ENCODE assay signal across 8 cellular contexts in genomic region chr14:56004807-56005579, GRCh38.
DNase-seq lines count a peak whose midpoint lies in the region; ATAC-seq, FAIRE-seq and TF ChIP-seq lines count a peak whose summit lies in the region.

No MANE protein-coding gene starts in this region.

- H2BK15ac ChIP-seq in H1 (ENCODE audit: low read length), result no peak overlapping the region

- CTCF ChIA-PET in H1 (lab: Charles Lee; ENCODE audit: partially characterized antibody), result interaction anchor here (0.8 to 1.4 kb wide), 2 partner anchors 18 to 111 kb away, joined by 3 to 5 read pairs; no protein-coding TSS in a partner anchor
- CTCF ChIA-PET in naive thymus-derived CD4-positive, alpha-beta T cell (lab: Charles Lee), result no interaction called here

- peaks cover 46 to 82% (median 52%) of the 10 kb centered on the region in 5 donors for H3K27me3 Mint-ChIP-seq in naive thymus-derived CD4-positive, alpha-beta T cell

- no peaks in the 10 kb centered on the region for H4K20me1 ChIP-seq in H1 (replicated peaks in 1 of 2; ENCODE audit: control insufficient read depth in 1 of 2, insufficient read depth in 2 of 2, low read length in 2 of 2)

- H2BK120ac ChIP-seq in H1 (replicated peaks; ENCODE audit: low read depth, low read length), result no peak overlapping the region

- H3K23me2 ChIP-seq in H1 (ENCODE audit: low read depth, low read length), result no peaks in the 10 kb centered on the region

- H3K36me3 ChIP-seq in H1 (ENCODE audit: control insufficient read depth in 2 of 4, insufficient read depth in 4 of 4, low read length in 3 of 4), result 0 out of 8 replicates have a peak, but pooled peaks cover 0 to 3% (median 0%) of the 10 kb centered on the region in 4 experiments
- no peaks in the 10 kb centered on the region for H3K36me3 ChIP-seq in naive thymus-derived CD4-positive, alpha-beta T cell (ENCODE audit: control insufficient read depth in 2 of 3, insufficient read depth in 3 of 3, low read length in 3 of 3)

- no peak overlapping the region for H4K91ac ChIP-seq in H1 (replicated peaks; ENCODE audit: insufficient read length, low read length)

- no peak overlapping the region for H4K5ac ChIP-seq in H1 (ENCODE audit: insufficient read length, low read depth, low read length)

- H3K79me1 ChIP-seq in H1 (ENCODE audit: low read depth, low read length), result no peaks in the 10 kb centered on the region

- H2BK5ac ChIP-seq in H1 (ENCODE audit: low read depth, low read length), result peak overlapping the region; percentile 52; the same call in 1 of the 2 replicates

- peaks cover 4 to 11% (median 9%) of the 10 kb centered on the region in 4 experiments for H3K4me1 ChIP-seq in H1 (replicated peaks in 1 of 4; ENCODE audit: control insufficient read depth in 3 of 4, insufficient read depth in 4 of 4, low read length in 3 of 4)
- peaks cover 26% of the 10 kb centered on the region in 2 donors for H3K4me1 ChIP-seq in naive thymus-derived CD4-positive, alpha-beta T cell (ENCODE audit: control insufficient read depth in 2 of 2, insufficient read depth in 2 of 2, low read length in 2 of 2)

- peak overlapping the region; percentile 19 to 77 (median 58) for H3K4me3 Mint-ChIP-seq in naive thymus-derived CD4-positive, alpha-beta T cell

- no peak overlapping the region for H3K56ac ChIP-seq in H1 (replicated peaks; ENCODE audit: insufficient read length, low read depth, low read length)

- TF ChIP-seq CTCF in H1 (IDR thresholded peaks at IDR 0.05; ENCODE audit: control extremely low read depth in 1 of 3, insufficient read depth in 1 of 3, low read depth in 1 of 3, low read length in 3 of 3), result no peak

- H2AFZ ChIP-seq in H1 (ENCODE audit: low read length), result peak overlapping the region; percentile 45

- H3K27ac Mint-ChIP-seq in naive thymus-derived CD4-positive, alpha-beta T cell, result peak overlapping the region in 2 of 9 donors; percentile 58 to 63

- H3K9me3 Mint-ChIP-seq in naive thymus-derived CD4-positive, alpha-beta T cell, result peaks cover 0 to 38% (median 12%) of the 10 kb centered on the region in 11 donors

- H3K18ac ChIP-seq in H1 (ENCODE audit: extremely low read depth, low read length), result no peak overlapping the region

- no peak overlapping the region for H3K23ac ChIP-seq in H1 (ENCODE audit: insufficient read length)

- peak overlapping the region; percentile 22 to 50; a peak in 2 of 4 replicates for H3K4me2 ChIP-seq in H1 (ENCODE audit: insufficient read depth in 1 of 2, low read depth in 2 of 2, low read length in 2 of 2)

- intact Hi-C loops in naive thymus-derived CD4-positive, alpha-beta T cell (cut with micrococcal nuclease), result loop anchor here in 1 of 2 donors (5.0 to 10.0 kb wide), 2 partner anchors 170 to 198 kb away; no protein-coding TSS in a partner anchor

- H3K4me3 ChIP-seq in H1 (ENCODE audit: extremely low read depth in 1 of 4, insufficient read depth in 2 of 4, low read depth in 3 of 4, low read length in 4 of 4), result peak overlapping the region in 1 of 4 experiments; percentile 3; a peak in 2 of 8 replicates
- no peak overlapping the region for H3K4me3 ChIP-seq in naive thymus-derived CD4-positive, alpha-beta T cell (ENCODE audit: low read length)

- ATAC-seq in HG03095 (IDR thresholded peaks at IDR 0.05; ENCODE audit: unreplicated experiment), result peak; percentile 83
- peak; percentile 84 for ATAC-seq in SK-N-SH treated with all-trans-retinoic acid at 6 μM for 48 hours
- ATAC-seq in naive thymus-derived CD4-positive, alpha-beta T cell, result peak; percentile 43

- H3K9ac ChIP-seq in H1 (replicated peaks in 1 of 4; ENCODE audit: extremely low read depth in 1 of 4, low read depth in 3 of 4, low read length in 3 of 4), result peak overlapping the region in 1 of 4 experiments; percentile 6; a peak in 1 of 7 replicates

- peaks cover 26 to 45% (median 32%) of the 10 kb centered on the region in 7 donors for H3K4me1 Mint-ChIP-seq in naive thymus-derived CD4-positive, alpha-beta T cell

- no peak overlapping the region for H2BK20ac ChIP-seq in H1 (ENCODE audit: low read length)

- no peaks in the 10 kb centered on the region; a peak in 1 of 7 replicates for H3K27me3 ChIP-seq in H1 (replicated peaks in 1 of 4; ENCODE audit: control insufficient read depth in 3 of 4, extremely low read depth in 1 of 4, insufficient read depth in 3 of 4, low read length in 3 of 4)
- H3K27me3 ChIP-seq in naive thymus-derived CD4-positive, alpha-beta T cell (ENCODE audit: control insufficient read depth in 2 of 2, insufficient read depth in 2 of 2, low read length in 2 of 2), result peaks cover 0 to 17% of the 10 kb centered on the region in 2 donors

- POLR2A ChIA-PET in H1 (lab: Charles Lee; ENCODE audit: partially characterized antibody), result no interaction called here
- POLR2A ChIA-PET in naive thymus-derived CD4-positive, alpha-beta T cell (lab: Charles Lee), result interaction anchor here (0.7 kb wide), 1 partner anchor 107 kb away, joined by 3 read pairs; no protein-coding TSS in a partner anchor

- peaks cover 4 to 5% of the 10 kb centered on the region in 2 experiments; a peak in 2 of 4 replicates for H3K9me3 ChIP-seq in H1 (ENCODE audit: insufficient read depth in 2 of 2, low read depth in 1 of 2, low read length in 1 of 2)
- H3K9me3 ChIP-seq in naive thymus-derived CD4-positive, alpha-beta T cell (ENCODE audit: control insufficient read depth in 2 of 3, low read length in 3 of 3), result peaks cover 0 to 9% (median 8%) of the 10 kb centered on the region in 3 experiments

- H2BK12ac ChIP-seq in H1 (ENCODE audit: low read depth, low read length), result peak overlapping the region; percentile 81; the same call in 1 of the 2 replicates

- TF ChIP-seq POLR2A in H1 (IDR thresholded peaks at IDR 0.05; ENCODE audit: control extremely low read depth in 1 of 2, low read depth in 2 of 2, low read length in 2 of 2), result no peak

- WGBS in H1 (ENCODE audit: extremely low coverage in 1 of 2, insufficient coverage in 1 of 2, insufficient read length in 1 of 2, insufficient replicate concordance in 2 of 2, low coverage in 1 of 2, low lambda C conversion rate in 2 of 2, missing lambda C conversion rate in 1 of 2), 2 experiments, result 47% methylated on average over 19 of the region's 19 CpGs; no CpG with 5 or more reads in 1 of the 2 experiments

- peak in 1 of 2 experiments; percentile 77; a peak in 1 of 3 replicates for TF ChIP-seq EP300 in H1 (IDR thresholded peaks at IDR 0.05; ENCODE audit: borderline replicate concordance in 1 of 2, low read depth in 2 of 2, low read length in 2 of 2)

- H2AK5ac ChIP-seq in H1 (ENCODE audit: low read depth, low read length), result no peak overlapping the region

- DNase-seq in stimulated activated CD4-positive, alpha-beta T cell treated with anti-CD3 and anti-CD28 coated beads, Interleukin-1b, Interleukin-23, amount 100 ng/mL, for 48 hours, result peak; percentile 20
- no peak for DNase-seq in stimulated activated CD4-positive, alpha-beta T cell treated with anti-CD3 and anti-CD28 coated beads, Interleukin-2, amount 100 ng/mL, for 48 hours
- DNase-seq in H1 (ENCODE audit: low read depth in 1 of 2, low spot score in 2 of 2) (peak in 1 of 2 experiments; percentile 25), NCI-H1694 treated with DMSO at 0.1 percent for 48 hours (lab: John Stamatoyannopoulos, UW) (no peak), SKM-1 (lab: John Stamatoyannopoulos, UW; ENCODE audit: unreplicated experiment) (no peak)
- peak in 7 of 9 donors; percentile 24 to 64 (median 41) for DNase-seq in naive thymus-derived CD4-positive, alpha-beta T cell

- no peak for FAIRE-seq in H1 (lab: Jason Lieb, UNC)

- H4K8ac ChIP-seq in H1 (ENCODE audit: extremely low read depth, insufficient read depth, low read length), result no peak overlapping the region

- peaks cover 0 to 6% (median 3%) of the 10 kb centered on the region in 5 donors for H3K36me3 Mint-ChIP-seq in naive thymus-derived CD4-positive, alpha-beta T cell

- H3K4ac ChIP-seq in H1 (replicated peaks; ENCODE audit: insufficient read length, low read depth, low read length), result no peak overlapping the region

- H3K14ac ChIP-seq in H1 (ENCODE audit: insufficient read length), result no peak overlapping the region

- no peak overlapping the region for H3K27ac ChIP-seq in H1 (ENCODE audit: low read depth, low read length)
- H3K27ac ChIP-seq in naive thymus-derived CD4-positive, alpha-beta T cell (ENCODE audit: low read depth, low read length), result no peak overlapping the region

- H3K79me2 ChIP-seq in H1 (ENCODE audit: control insufficient read depth in 1 of 2, insufficient read depth in 2 of 2, low read length in 2 of 2), result no peaks in the 10 kb centered on the region

- TF ChIP-seq RAD21 in H1 (IDR thresholded peaks at IDR 0.05 in 1 of 2, conservative IDR thresholded peaks at IDR 0.05 in 1 of 2; ENCODE audit: low read depth in 2 of 2, low read length in 2 of 2), result no peak

TF ChIP-seq in SK-N-SH treated with all-trans-retinoic acid at 6 μM for 48 hours, 23 proteins besides CTCF, POLR2A, EP300 and RAD21 (continues in another document):
- TF ChIP-seq ZFP3 (CRISPR knock-in tag; IDR thresholded peaks at IDR 0.05) (no peak), CSRNP3 (CRISPR knock-in tag; IDR thresholded peaks at IDR 0.05) (no peak)

TF ChIP-seq in H1, 55 proteins besides CTCF, POLR2A, EP300 and RAD21:
- TF ChIP-seq BCL11A (IDR thresholded peaks at IDR 0.05; ENCODE audit: low read depth in 2 of 2, low read length in 2 of 2) (no peak), ASH2L (IDR thresholded peaks at IDR 0.05; ENCODE audit: low read length) (no peak), PHF8 (conservative IDR thresholded peaks at IDR 0.05; ENCODE audit: low read depth, low read length) (no peak), POU5F1 (IDR thresholded peaks at IDR 0.05; ENCODE audit: low read depth, low read length) (peak; percentile 47; the same call in 1 of the 2 replicates), SP4 (IDR thresholded peaks at IDR 0.05; ENCODE audit: low read length) (no peak), TAF1 (IDR thresholded peaks at IDR 0.05; ENCODE audit: low read depth, low read length) (0 out of 2 replicates have a peak, but pooled peaks have one; percentile 13), TCF12 (IDR thresholded peaks at IDR 0.05; ENCODE audit: low read depth, low read length) (0 out of 2 replicates have a peak, but pooled peaks have one; percentile 39), SP1 (IDR thresholded peaks at IDR 0.05; ENCODE audit: low read depth, low read length) (0 out of 2 replicates have a peak, but pooled peaks have one; percentile 31)
- TF ChIP-seq, protein P1, sequence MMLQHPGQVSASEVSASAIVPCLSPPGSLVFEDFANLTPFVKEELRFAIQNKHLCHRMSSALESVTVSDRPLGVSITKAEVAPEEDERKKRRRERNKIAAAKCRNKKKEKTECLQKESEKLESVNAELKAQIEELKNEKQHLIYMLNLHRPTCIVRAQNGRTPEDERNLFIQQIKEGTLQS (IDR thresholded peaks at IDR 0.05; ENCODE audit: insufficient read depth, low read depth, low read length), result no peak
TF ChIP-seq in H1: peak in this region for 4.

Comparison
In these comparisons a context has a peak if more than half of its experiments do, and no peak if none do; other contexts are left out.
1. DNase-seq: peak in stimulated activated CD4-positive, alpha-beta T cell treated with anti-CD3 and anti-CD28 coated beads, Interleukin-1b, Interleukin-23, amount 100 ng/mL, for 48 hours (single experiment) and naive thymus-derived CD4-positive, alpha-beta T cell (7 of 9); none in stimulated activated CD4-positive, alpha-beta T cell treated with anti-CD3 and anti-CD28 coated beads, Interleukin-2, amount 100 ng/mL, for 48 hours (0 of 2), NCI-H1694 treated with DMSO at 0.1 percent for 48 hours (single experiment) and SKM-1 (single experiment).
2. Peak in every context shown above with its lines, with median percentiles within 50 percentile points of each other: ATAC-seq.